In the genomic region with DNA sequence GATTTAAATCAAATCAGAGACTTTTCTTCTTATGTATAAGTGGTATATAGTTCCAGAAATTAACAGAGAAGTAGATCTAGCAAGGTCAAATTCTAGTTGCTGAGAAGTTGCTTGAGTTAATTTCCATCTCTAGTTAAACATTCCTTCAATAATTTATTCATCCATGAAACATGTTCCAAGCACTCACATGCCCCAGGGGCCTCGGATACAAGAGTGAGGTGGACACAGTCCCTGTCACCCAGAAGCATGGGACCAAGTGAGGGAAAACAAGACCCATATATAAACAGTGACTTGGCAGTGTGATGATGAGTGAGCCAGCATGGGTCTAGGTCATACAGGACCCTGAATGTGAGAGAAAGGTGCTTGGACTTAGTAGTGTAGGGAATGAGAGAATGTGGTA, we compare ENCODE assay signal across 18 cellular contexts.
"Had no signal": no experiment of that assay in that cellular context is flagged by ENCODE, and none has a peak within 500 bp of the region (broad histone marks: within the 10 kb centered on the region; RNA-seq: fewer than 3 reads in every experiment).

No MANE protein-coding gene starts in this region.

- DNase-seq: activated B cell treated with CpG ODN at 0.5 μM for 24 hours; activated CD4-positive, alpha-beta memory T cell treated with anti-CD3 and anti-CD28 coated beads, Interleukin-2, amount 10 ng/mL, durations not matched to agents 7 days and 5 days; activated CD4-positive, alpha-beta T cell treated with anti-CD3 and anti-CD28 coated beads for 48 hours; activated CD8-positive, alpha-beta memory T cell treated with anti-CD3 and anti-CD28 coated beads, Interleukin-2, amount 10 ng/mL, durations not matched to agents 7 days and 5 days; activated naive CD4-positive, alpha-beta T cell; activated naive CD8-positive, alpha-beta T cell treated with anti-CD3 and anti-CD28 coated beads for 36 hours; body of pancreas; dorsolateral prefrontal cortex; erythroblast; mesenchymal stem cell; naive thymus-derived CD8-positive, alpha-beta T cell; retina; stimulated activated CD4-positive, alpha-beta T cell treated with anti-CD3 and anti-CD28 coated beads, Interleukin-12 subunit alpha, Interleukin-12 subunit beta, amount 100 ng/mL, for 4 hours; stimulated activated CD4-positive, alpha-beta T cell treated with anti-CD3 and anti-CD28 coated beads, Interleukin-1b, Interleukin-23, amount 100 ng/mL, for 48 hours; stimulated activated naive CD8-positive, alpha-beta T cell treated with anti-CD3 and anti-CD28 coated beads, Interleukin-15, Interleukin-2, amounts not matched to agents 100 U/mL and 50 U/mL, for 24 hours; T-cell; tibial artery had no signal

- H3K9me3 ChIP-seq: body of pancreas, neutrophil, tibial artery had no signal

- H3K4me1 Mint-ChIP-seq: activated B cell treated with CpG ODN at 0.5 μM for 24 hours; activated CD4-positive, alpha-beta memory T cell treated with anti-CD3 and anti-CD28 coated beads, Interleukin-2, amount 10 ng/mL, durations not matched to agents 7 days and 5 days; activated CD8-positive, alpha-beta memory T cell treated with anti-CD3 and anti-CD28 coated beads, Interleukin-2, amount 10 ng/mL, durations not matched to agents 7 days and 5 days; activated naive CD8-positive, alpha-beta T cell treated with anti-CD3 and anti-CD28 coated beads for 36 hours; T-cell had no signal

- H3K27ac Mint-ChIP-seq: activated B cell treated with CpG ODN at 0.5 μM for 24 hours; activated CD4-positive, alpha-beta memory T cell treated with anti-CD3 and anti-CD28 coated beads, Interleukin-2, amount 10 ng/mL, durations not matched to agents 7 days and 5 days; activated CD8-positive, alpha-beta memory T cell treated with anti-CD3 and anti-CD28 coated beads, Interleukin-2, amount 10 ng/mL, durations not matched to agents 7 days and 5 days; activated naive CD8-positive, alpha-beta T cell treated with anti-CD3 and anti-CD28 coated beads for 36 hours; naive thymus-derived CD8-positive, alpha-beta T cell; T-cell had no signal

- H3K27me3 Mint-ChIP-seq: activated B cell treated with CpG ODN at 0.5 μM for 24 hours; activated CD4-positive, alpha-beta memory T cell treated with anti-CD3 and anti-CD28 coated beads, Interleukin-2, amount 10 ng/mL, durations not matched to agents 7 days and 5 days; activated CD8-positive, alpha-beta memory T cell treated with anti-CD3 and anti-CD28 coated beads, Interleukin-2, amount 10 ng/mL, durations not matched to agents 7 days and 5 days; activated naive CD8-positive, alpha-beta T cell treated with anti-CD3 and anti-CD28 coated beads for 36 hours; naive thymus-derived CD8-positive, alpha-beta T cell; T-cell had no signal

- H3K4me1 ChIP-seq: body of pancreas had no signal

- H3K27ac ChIP-seq: body of pancreas, dorsolateral prefrontal cortex, neutrophil, tibial artery had no signal

- H3K27me3 ChIP-seq: body of pancreas, dorsolateral prefrontal cortex, tibial artery had no signal

- H3K9me3 Mint-ChIP-seq: activated B cell treated with CpG ODN at 0.5 μM for 24 hours; activated CD4-positive, alpha-beta memory T cell treated with anti-CD3 and anti-CD28 coated beads, Interleukin-2, amount 10 ng/mL, durations not matched to agents 7 days and 5 days; activated naive CD8-positive, alpha-beta T cell treated with anti-CD3 and anti-CD28 coated beads for 36 hours; naive thymus-derived CD8-positive, alpha-beta T cell; T-cell had no signal

- H3K4me3 ChIP-seq: body of pancreas, dorsolateral prefrontal cortex, tibial artery had no signal

- H3K36me3 ChIP-seq: neutrophil, tibial artery had no signal

- H3K4me3 Mint-ChIP-seq: activated B cell treated with CpG ODN at 0.5 μM for 24 hours; activated CD4-positive, alpha-beta memory T cell treated with anti-CD3 and anti-CD28 coated beads, Interleukin-2, amount 10 ng/mL, durations not matched to agents 7 days and 5 days; activated CD8-positive, alpha-beta memory T cell treated with anti-CD3 and anti-CD28 coated beads, Interleukin-2, amount 10 ng/mL, durations not matched to agents 7 days and 5 days; activated naive CD8-positive, alpha-beta T cell treated with anti-CD3 and anti-CD28 coated beads for 36 hours; naive thymus-derived CD8-positive, alpha-beta T cell; T-cell had no signal

- ATAC-seq: activated CD8-positive, alpha-beta memory T cell treated with anti-CD3 and anti-CD28 coated beads, Interleukin-2, amount 10 ng/mL, durations not matched to agents 7 days and 5 days; body of pancreas; naive thymus-derived CD8-positive, alpha-beta T cell; stimulated activated naive CD8-positive, alpha-beta T cell treated with anti-CD3 and anti-CD28 coated beads, Interleukin-15, Interleukin-2, amounts not matched to agents 100 U/mL and 50 U/mL, for 24 hours; T-cell had no signal

- H3K36me3 Mint-ChIP-seq: activated CD8-positive, alpha-beta memory T cell treated with anti-CD3 and anti-CD28 coated beads, Interleukin-2, amount 10 ng/mL, durations not matched to agents 7 days and 5 days; activated naive CD8-positive, alpha-beta T cell treated with anti-CD3 and anti-CD28 coated beads for 36 hours; naive thymus-derived CD8-positive, alpha-beta T cell; T-cell had no signal
